ENCODE assay signal across 1 cellular context in genomic region chr11:18394300-18394927, GRCh38.
TF ChIP-seq lines count a peak whose summit lies in the region.

LDHA (plus strand) TSS chr11:18394563; CDS start chr11:18396843, 2,280 bp downstream.

TF ChIP-seq in SK-N-SH, 30 proteins besides CTCF, POLR2A, EP300 and RAD21 (continued from another document):
- TF ChIP-seq USF1 (IDR thresholded peaks at IDR 0.05; ENCODE audit: borderline replicate concordance, low read depth), result peak; percentile 90
- TF ChIP-seq TAF1 (IDR thresholded peaks at IDR 0.05; ENCODE audit: borderline replicate concordance, low read depth, low read length), result peak; percentile 94
- TF ChIP-seq TEAD4 (IDR thresholded peaks at IDR 0.05; ENCODE audit: borderline replicate concordance, insufficient read depth), result no peak
- peak; percentile 47; the same call in 1 of the 2 replicates for TF ChIP-seq FOSL2 (IDR thresholded peaks at IDR 0.05; ENCODE audit: borderline replicate concordance, low read depth)
- TF ChIP-seq RCOR1 (IDR thresholded peaks at IDR 0.05; ENCODE audit: low read length), result no peak
- TF ChIP-seq GATA2 (CRISPR knock-in tag; IDR thresholded peaks at IDR 0.05), result no peak
- TF ChIP-seq EZH2phosphoT487 (IDR thresholded peaks at IDR 0.05; ENCODE audit: borderline replicate concordance, low read depth), result no peak
- peak; percentile 58 for TF ChIP-seq ELF1 (IDR thresholded peaks at IDR 0.05)
- peak; percentile 60; the same call in 1 of the 2 replicates for TF ChIP-seq REST (IDR thresholded peaks at IDR 0.05; ENCODE audit: low read depth, low read length)
